ENCODE assay signal across 2 cellular contexts in the genomic region with DNA sequence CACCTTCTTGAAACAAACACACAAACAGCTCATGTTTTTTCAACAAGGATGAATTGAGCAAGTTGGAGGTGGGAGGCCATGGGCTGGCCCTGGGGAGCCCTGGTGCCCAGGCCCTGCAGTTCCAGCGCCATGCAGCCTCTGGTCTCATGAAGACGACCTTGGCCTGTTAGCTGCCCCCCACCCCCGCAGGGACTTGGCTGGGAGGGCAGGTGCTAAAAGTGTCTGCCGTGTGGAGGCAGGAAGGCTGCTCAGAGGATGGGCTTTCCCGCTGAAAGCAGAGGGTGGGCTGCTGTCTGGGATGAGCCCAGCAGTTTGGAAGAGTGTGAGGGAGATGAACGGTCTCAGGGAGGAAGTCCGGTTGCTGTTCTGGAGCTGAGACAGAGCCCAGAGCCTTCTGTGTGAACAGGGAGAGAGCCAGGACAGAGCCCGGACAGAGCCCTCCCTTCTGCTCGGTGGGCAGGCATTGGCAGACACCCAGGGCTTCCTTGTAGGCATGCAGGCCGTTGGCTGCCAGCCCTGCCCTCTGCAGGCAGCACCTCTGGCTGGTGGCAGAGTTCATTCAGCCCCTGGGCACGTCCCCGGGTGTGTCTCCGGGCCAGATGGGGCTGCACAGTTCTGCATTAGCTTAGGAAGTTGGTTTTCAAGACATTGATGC.
TF ChIP-seq lines count a peak whose summit lies in the region.

No MANE protein-coding gene starts in this region.

TF ChIP-seq in IMR-90, 13 proteins besides CTCF, POLR2A, EP300 and RAD21:
- TF ChIP-seq FOS (IDR thresholded peaks at IDR 0.05; ENCODE audit: low read depth, low read length), result no peak
- TF ChIP-seq MAFK (IDR thresholded peaks at IDR 0.05; ENCODE audit: low read depth, low read length), result no peak
- TF ChIP-seq CHD1 (IDR thresholded peaks at IDR 0.05; ENCODE audit: low read depth, low read length), result no peak
- TF ChIP-seq, protein P1, sequence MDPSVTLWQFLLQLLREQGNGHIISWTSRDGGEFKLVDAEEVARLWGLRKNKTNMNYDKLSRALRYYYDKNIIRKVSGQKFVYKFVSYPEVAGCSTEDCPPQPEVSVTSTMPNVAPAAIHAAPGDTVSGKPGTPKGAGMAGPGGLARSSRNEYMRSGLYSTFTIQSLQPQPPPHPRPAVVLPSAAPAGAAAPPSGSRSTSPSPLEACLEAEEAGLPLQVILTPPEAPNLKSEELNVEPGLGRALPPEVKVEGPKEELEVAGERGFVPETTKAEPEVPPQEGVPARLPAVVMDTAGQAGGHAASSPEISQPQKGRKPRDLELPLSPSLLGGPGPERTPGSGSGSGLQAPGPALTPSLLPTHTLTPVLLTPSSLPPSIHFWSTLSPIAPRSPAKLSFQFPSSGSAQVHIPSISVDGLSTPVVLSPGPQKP (IDR thresholded peaks at IDR 0.05; ENCODE audit: borderline replicate concordance, low read depth, low read length), result no peak

TF ChIP-seq in GM12878, 131 proteins besides CTCF, POLR2A, EP300 and RAD21:
- TF ChIP-seq, protein P2, sequence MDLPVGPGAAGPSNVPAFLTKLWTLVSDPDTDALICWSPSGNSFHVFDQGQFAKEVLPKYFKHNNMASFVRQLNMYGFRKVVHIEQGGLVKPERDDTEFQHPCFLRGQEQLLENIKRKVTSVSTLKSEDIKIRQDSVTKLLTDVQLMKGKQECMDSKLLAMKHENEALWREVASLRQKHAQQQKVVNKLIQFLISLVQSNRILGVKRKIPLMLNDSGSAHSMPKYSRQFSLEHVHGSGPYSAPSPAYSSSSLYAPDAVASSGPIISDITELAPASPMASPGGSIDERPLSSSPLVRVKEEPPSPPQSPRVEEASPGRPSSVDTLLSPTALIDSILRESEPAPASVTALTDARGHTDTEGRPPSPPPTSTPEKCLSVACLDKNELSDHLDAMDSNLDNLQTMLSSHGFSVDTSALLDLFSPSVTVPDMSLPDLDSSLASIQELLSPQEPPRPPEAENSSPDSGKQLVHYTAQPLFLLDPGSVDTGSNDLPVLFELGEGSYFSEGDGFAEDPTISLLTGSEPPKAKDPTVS (IDR thresholded peaks at IDR 0.05; ENCODE audit: low read depth, low read length), result no peak
